In the genomic region with DNA sequence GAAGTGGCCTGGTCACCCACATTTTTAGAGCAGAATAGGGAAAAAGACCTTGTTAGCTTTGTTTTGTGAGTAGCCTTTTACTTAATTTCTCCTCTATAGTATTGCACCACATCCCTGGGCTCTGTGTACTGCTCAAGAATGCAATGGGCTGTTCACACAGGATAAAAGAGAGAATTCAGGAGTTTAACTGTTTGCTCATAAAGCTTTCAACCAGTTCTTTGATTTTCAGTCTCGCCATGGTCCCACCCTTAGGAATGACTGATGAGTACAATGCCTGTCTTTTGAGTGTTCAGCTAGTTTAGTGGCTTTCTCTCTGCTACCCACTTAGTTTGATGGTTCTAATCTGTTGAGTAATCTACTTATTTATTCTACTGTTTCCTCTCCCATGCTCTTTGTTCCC, we compare ENCODE assay signal across 18 cellular contexts.
A peak's percentile ranks its signal among the peaks of the same experiment; 100 is the strongest.
DNase-seq lines count a peak whose midpoint lies in the region; FAIRE-seq and TF ChIP-seq lines count a peak whose summit lies in the region.
"Had no signal": no experiment of that assay in that cellular context is flagged by ENCODE, and none has a peak within 500 bp of the region (broad histone marks: within the 10 kb centered on the region; RNA-seq: fewer than 3 reads in every experiment).

No MANE protein-coding gene starts in this region.

- FAIRE-seq in H1 (lab: Jason Lieb, UNC): no peak

- H3K36me3 ChIP-seq in breast epithelium: no peaks in the 10 kb centered on the region
- H3K36me3 ChIP-seq in H1 (ENCODE audit: control insufficient read depth in 2 of 4, insufficient read depth in 4 of 4, low read length in 3 of 4): no peaks in the 10 kb centered on the region
- no peaks in the 10 kb centered on the region for H3K36me3 ChIP-seq in mesodermal cell (ENCODE audit: control insufficient read depth, insufficient read depth, low read length)
- H3K36me3 ChIP-seq in ovary: no peaks in the 10 kb centered on the region
- H3K36me3 ChIP-seq: BE2C had no signal

- no peak overlapping the region for H2BK5ac ChIP-seq in H1 (ENCODE audit: low read depth, low read length)

- no peak overlapping the region for H2AK5ac ChIP-seq in H1 (ENCODE audit: low read depth, low read length)

- H3K27ac ChIP-seq in breast epithelium: no peak overlapping the region
- H3K27ac ChIP-seq in H1 (ENCODE audit: low read depth, low read length): no peak overlapping the region
- H3K27ac ChIP-seq in mesodermal cell (ENCODE audit: low read depth, low read length, severe bottlenecking): peak overlapping the region; percentile 54
- no peak overlapping the region for H3K27ac ChIP-seq in ovary
- H3K27ac ChIP-seq: 22Rv1 had no signal

- H3K23ac ChIP-seq in H1 (ENCODE audit: insufficient read length): no peak overlapping the region

- no TSS peak for BruUV-seq in MCF 10A (replicated peaks; lab: Mats Ljungman, UMichigan)

- H3K18ac ChIP-seq in H1 (ENCODE audit: extremely low read depth, low read length): no peak overlapping the region

- TF ChIP-seq EP300 in H1 (IDR thresholded peaks at IDR 0.05; ENCODE audit: borderline replicate concordance in 1 of 2, low read depth in 2 of 2, low read length in 2 of 2): no peak
- TF ChIP-seq EP300 in ovary (IDR thresholded peaks at IDR 0.05): no peak

- no peak overlapping the region for H3K56ac ChIP-seq in H1 (replicated peaks; ENCODE audit: insufficient read length, low read depth, low read length)

- H3K4me2 ChIP-seq in H1 (ENCODE audit: insufficient read depth in 1 of 2, low read depth in 2 of 2, low read length in 2 of 2): no peak overlapping the region

- H3K4me3 ChIP-seq in breast epithelium (no peak overlapping the region), H1 (ENCODE audit: extremely low read depth in 1 of 4, insufficient read depth in 2 of 4, low read depth in 3 of 4, low read length in 4 of 4) (no peak overlapping the region), mesodermal cell (ENCODE audit: extremely low read depth, insufficient read depth, low read length, poor library complexity, severe bottlenecking) (no peak overlapping the region), ovary (no peak overlapping the region)

- H3K4me1 ChIP-seq in breast epithelium: no peaks in the 10 kb centered on the region
- H3K4me1 ChIP-seq in H1 (replicated peaks in 1 of 4; ENCODE audit: control insufficient read depth in 3 of 4, insufficient read depth in 4 of 4, low read length in 3 of 4): no peaks in the 10 kb centered on the region
- no peaks in the 10 kb centered on the region for H3K4me1 ChIP-seq in mesodermal cell (ENCODE audit: control insufficient read depth, insufficient read depth, low read length, poor library complexity, severe bottlenecking)
- no peaks in the 10 kb centered on the region for H3K4me1 ChIP-seq in ovary (ENCODE audit: insufficient read depth)
- H3K4me1 ChIP-seq: BE2C had no signal

- H3K79me2 ChIP-seq in H1 (ENCODE audit: control insufficient read depth in 1 of 2, insufficient read depth in 2 of 2, low read length in 2 of 2): no peaks in the 10 kb centered on the region

- H4K8ac ChIP-seq in H1 (ENCODE audit: extremely low read depth, insufficient read depth, low read length): no peak overlapping the region

- H3K36me3 Mint-ChIP-seq in MCF 10A (ENCODE audit: insufficient read depth, unreplicated experiment): no peaks in the 10 kb centered on the region
- H3K36me3 Mint-ChIP-seq in glutamatergic neuron (ENCODE audit: unreplicated experiment): no peaks in the 10 kb centered on the region

- no peak overlapping the region for H3K27ac Mint-ChIP-seq in MCF 10A (ENCODE audit: low read depth, unreplicated experiment)
- H3K27ac Mint-ChIP-seq in glutamatergic neuron (ENCODE audit: unreplicated experiment): no peak overlapping the region
- H3K27ac Mint-ChIP-seq: CD4-positive, alpha-beta T cell had no signal

- H3K4me1 Mint-ChIP-seq in MCF 10A (ENCODE audit: insufficient read depth, unreplicated experiment) (no peaks in the 10 kb centered on the region), glutamatergic neuron (ENCODE audit: low read depth, unreplicated experiment) (no peaks in the 10 kb centered on the region)

- H3K9me3 Mint-ChIP-seq in MCF 10A (ENCODE audit: unreplicated experiment): no peaks in the 10 kb centered on the region
- no peaks in the 10 kb centered on the region for H3K9me3 Mint-ChIP-seq in glutamatergic neuron (ENCODE audit: unreplicated experiment)
- H3K9me3 Mint-ChIP-seq: CD4-positive, alpha-beta T cell had no signal

- H3K9me3 ChIP-seq in breast epithelium (no peaks in the 10 kb centered on the region), H1 (ENCODE audit: insufficient read depth in 2 of 2, low read depth in 1 of 2, low read length in 1 of 2) (no peaks in the 10 kb centered on the region), mesodermal cell (ENCODE audit: control insufficient read depth, low read length) (no peaks in the 10 kb centered on the region), ovary (no peaks in the 10 kb centered on the region)
- H3K9me3 ChIP-seq: BE2C had no signal

- TF ChIP-seq CTCF in MCF 10A (IDR thresholded peaks at IDR 0.05; ENCODE audit: unreplicated experiment): no peak
- no peak for TF ChIP-seq CTCF in breast epithelium (IDR thresholded peaks at IDR 0.05)
- TF ChIP-seq CTCF in H1 (IDR thresholded peaks at IDR 0.05; ENCODE audit: control extremely low read depth in 1 of 3, insufficient read depth in 1 of 3, low read depth in 1 of 3, low read length in 3 of 3): no peak
- TF ChIP-seq CTCF in glutamatergic neuron (IDR thresholded peaks at IDR 0.05; ENCODE audit: partially characterized antibody, unreplicated experiment): no peak
- TF ChIP-seq CTCF in ovary (IDR thresholded peaks at IDR 0.05): no peak

- CTCF ChIA-PET in MCF 10A (lab: Yijun Ruan, JAX) (no interaction called here), H1 (lab: Charles Lee; ENCODE audit: partially characterized antibody) (interaction anchor here (0.8 kb wide), 1 partner anchor 118 kb away, joined by 3 read pairs; no protein-coding TSS in a partner anchor)

- no peaks in the 10 kb centered on the region for H3K23me2 ChIP-seq in H1 (ENCODE audit: low read depth, low read length)

- TF ChIP-seq RAD21 in H1 (IDR thresholded peaks at IDR 0.05 in 1 of 2, conservative IDR thresholded peaks at IDR 0.05 in 1 of 2; ENCODE audit: low read depth in 2 of 2, low read length in 2 of 2): no peak

- POLR2A ChIA-PET in MCF 10A (lab: Yijun Ruan, JAX) (interaction anchor here (0.6 to 1.2 kb wide), 3 partner anchors 16 to 63 kb away, joined by 3 to 5 read pairs (median 3); no protein-coding TSS in a partner anchor), H1 (lab: Charles Lee; ENCODE audit: partially characterized antibody) (no interaction called here)

- no peak overlapping the region for H2BK12ac ChIP-seq in H1 (ENCODE audit: low read depth, low read length)

- H3K14ac ChIP-seq in H1 (ENCODE audit: insufficient read length): no peak overlapping the region

- no peak overlapping the region for H4K91ac ChIP-seq in H1 (replicated peaks; ENCODE audit: insufficient read length, low read length)

- H4K20me1 ChIP-seq in H1 (replicated peaks in 1 of 2; ENCODE audit: control insufficient read depth in 1 of 2, insufficient read depth in 2 of 2, low read length in 2 of 2): no peaks in the 10 kb centered on the region

- H3K4me3 Mint-ChIP-seq in MCF 10A (ENCODE audit: unreplicated experiment) (no peak overlapping the region), glutamatergic neuron (ENCODE audit: unreplicated experiment) (no peak overlapping the region)
- H3K4me3 Mint-ChIP-seq: CD4-positive, alpha-beta T cell had no signal

- H3K9ac ChIP-seq in H1 (replicated peaks in 1 of 4; ENCODE audit: extremely low read depth in 1 of 4, low read depth in 3 of 4, low read length in 3 of 4): no peak overlapping the region

- no peak overlapping the region for H3K4ac ChIP-seq in H1 (replicated peaks; ENCODE audit: insufficient read length, low read depth, low read length)

- DNase-seq in MCF 10A (ENCODE audit: unreplicated experiment) (peak; percentile 4), breast epithelium (ENCODE audit: low spot score in 2 of 2) (no peak), H1 (ENCODE audit: low read depth in 1 of 2, low spot score in 2 of 2) (no peak), glutamatergic neuron (no peak), ovary (no peak), nucleus accumbens (lab: John Stamatoyannopoulos, UW) (no peak)
- no peak for DNase-seq in activated effector memory CD4-positive, alpha-beta T cell treated with Interleukin-2 at 50 U/mL for 16 hours
- DNase-seq: BE2C; Calu3; CD4-positive, alpha-beta T cell; DMS53; IMR-90; Kasumi-1; NCI-H187; NCI-H226; NCI-H524 treated with DMSO at 0.1 percent for 48 hours had no signal

- no peak overlapping the region for H4K5ac ChIP-seq in H1 (ENCODE audit: insufficient read length, low read depth, low read length)

- H3K27me3 ChIP-seq in breast epithelium: no peaks in the 10 kb centered on the region
- no peaks in the 10 kb centered on the region for H3K27me3 ChIP-seq in H1 (replicated peaks in 1 of 4; ENCODE audit: control insufficient read depth in 3 of 4, extremely low read depth in 1 of 4, insufficient read depth in 3 of 4, low read length in 3 of 4)
- no peaks in the 10 kb centered on the region for H3K27me3 ChIP-seq in ovary
- H3K27me3 ChIP-seq: BE2C had no signal

- no peak overlapping the region for H2BK20ac ChIP-seq in H1 (ENCODE audit: low read length)

- peak overlapping the region; percentile 93 for H2AFZ ChIP-seq in H1 (ENCODE audit: low read length)

- intact Hi-C loops in MCF 10A (cut with micrococcal nuclease) (no loop called here), breast epithelium (cut with DNase I; ENCODE audit: low total_unique reads) (no loop called here), ovary (cut with DNase I) (no loop called here)

- TF ChIP-seq POLR2A in breast epithelium (IDR thresholded peaks at IDR 0.05): no peak
- TF ChIP-seq POLR2A in H1 (IDR thresholded peaks at IDR 0.05; ENCODE audit: control extremely low read depth in 1 of 2, low read depth in 2 of 2, low read length in 2 of 2): no peak
- no peak for TF ChIP-seq POLR2A in ovary (IDR thresholded peaks at IDR 0.05)

- H2BK15ac ChIP-seq in H1 (ENCODE audit: low read length): no peak overlapping the region

- H3K27me3 Mint-ChIP-seq in MCF 10A (ENCODE audit: insufficient read depth, unreplicated experiment): no peaks in the 10 kb centered on the region
- no peaks in the 10 kb centered on the region for H3K27me3 Mint-ChIP-seq in glutamatergic neuron (ENCODE audit: unreplicated experiment)
- H3K27me3 Mint-ChIP-seq: CD4-positive, alpha-beta T cell had no signal

- H3K79me1 ChIP-seq in H1 (ENCODE audit: low read depth, low read length): no peaks in the 10 kb centered on the region

- WGBS in H1 (ENCODE audit: extremely low coverage in 1 of 2, insufficient coverage in 1 of 2, insufficient read length in 1 of 2, insufficient replicate concordance in 2 of 2, low coverage in 1 of 2, low lambda C conversion rate in 2 of 2, missing lambda C conversion rate in 1 of 2), 2 experiments: 81% methylated on average over 1 of the region's 1 CpG; no CpG with 5 or more reads in 1 of the 2 experiments
- WGBS in mesodermal cell (ENCODE audit: insufficient coverage in 2 of 2), 2 experiments: no CpG with 5 or more reads among the region's 1 CpG
- WGBS in ovary, 3 donors: 33 to 57% (median 53%) methylated on average over 1 of the region's 1 CpG

- H2BK120ac ChIP-seq in H1 (replicated peaks; ENCODE audit: low read depth, low read length): no peak overlapping the region

TF ChIP-seq in H1, 55 proteins besides CTCF, POLR2A, EP300 and RAD21 (continues in another document):
- TF ChIP-seq SIRT6 (IDR thresholded peaks at IDR 0.05; ENCODE audit: low read length) (no peak), RFX5 (IDR thresholded peaks at IDR 0.05; ENCODE audit: borderline replicate concordance, low read depth, low read length) (no peak)
